ENCODE assay signal across 28 cellular contexts in the genomic region with DNA sequence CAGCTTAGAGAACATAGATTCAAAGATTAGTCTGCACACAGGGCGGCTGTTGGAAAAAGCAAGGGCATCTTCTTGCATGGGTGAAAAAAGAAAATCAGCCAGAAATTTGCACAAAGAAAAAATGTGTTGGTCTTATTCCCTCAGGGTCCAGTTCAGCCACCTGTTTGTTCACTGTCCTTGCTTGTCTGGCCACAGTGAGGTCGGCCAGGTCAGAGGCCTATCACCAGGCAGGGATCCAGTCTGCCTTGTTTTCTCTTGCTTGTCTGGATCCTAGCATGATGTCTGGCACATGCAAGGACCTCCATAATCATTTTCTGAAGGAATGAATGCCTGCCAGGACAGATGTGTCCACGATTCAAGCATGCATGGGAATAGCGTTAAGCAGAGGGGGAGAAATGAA.
"Had no signal": no experiment of that assay in that cellular context is flagged by ENCODE, and none has a peak within 500 bp of the region (broad histone marks: within the 10 kb centered on the region; RNA-seq: fewer than 3 reads in every experiment).

No MANE protein-coding gene starts in this region.

- FAIRE-seq: urothelium cell line had no signal

- H3K27me3 ChIP-seq: stomach, suprapubic skin, testis, thyroid gland, tibial artery, transverse colon, upper lobe of left lung, upper lobe of right lung, uterus, vagina had no signal

- H3K27ac Mint-ChIP-seq: stimulated activated effector memory CD8-positive, alpha-beta T cell treated with anti-CD3 and anti-CD28 coated beads, Interleukin-12 subunit alpha, Interleukin-12 subunit beta, amount 100 ng/mL, for 72 hours; stimulated activated memory B cell treated with anti-CD40 and anti-IgM and Interleukin-4, amounts not matched to agents 10 μg/mL and 1 μg/mL and 100 μg/mL, for 72 hours; stimulated activated naive B cell treated with anti-CD40 and anti-IgM and Interleukin-4, amounts not matched to agents 10 μg/mL and 1 μg/mL and 100 μg/mL, for 72 hours; stimulated activated naive CD8-positive, alpha-beta T cell treated with anti-CD3 and anti-CD28 coated beads, Interleukin-15, amount 100 ng/mL, for 72 hours; stimulated activated naive CD8-positive, alpha-beta T cell treated with anti-CD3 and anti-CD28 coated beads, Interleukin-15, Interleukin-2, amounts not matched to agents 100 ng/mL and 50 ng/mL, for 24 hours; type B pancreatic cell had no signal

- H3K4me1 ChIP-seq: stomach, suprapubic skin, testis, thyroid gland, tibial artery, transverse colon, upper lobe of left lung, upper lobe of right lung, uterus, vagina had no signal

- H3K9me3 ChIP-seq: stomach, suprapubic skin, testis, thoracic aorta, thyroid gland, transverse colon, upper lobe of left lung, upper lobe of right lung, uterus, vagina had no signal

- H3K27me3 Mint-ChIP-seq: stimulated activated memory B cell treated with anti-CD40 and anti-IgM and Interleukin-4, amounts not matched to agents 10 μg/mL and 1 μg/mL and 100 μg/mL, for 72 hours; stimulated activated naive B cell treated with anti-CD40 and anti-IgM and Interleukin-4, amounts not matched to agents 10 μg/mL and 1 μg/mL and 100 μg/mL, for 72 hours; stimulated activated naive CD8-positive, alpha-beta T cell treated with anti-CD3 and anti-CD28 coated beads, Interleukin-15, amount 100 ng/mL, for 72 hours; stimulated activated naive CD8-positive, alpha-beta T cell treated with anti-CD3 and anti-CD28 coated beads, Interleukin-15, Interleukin-2, amounts not matched to agents 100 ng/mL and 50 ng/mL, for 24 hours; type B pancreatic cell had no signal

- ATAC-seq: stimulated activated effector memory CD8-positive, alpha-beta T cell treated with anti-CD3 and anti-CD28 coated beads, Interleukin-12 subunit alpha, Interleukin-12 subunit beta, amount 100 ng/mL, for 72 hours; stimulated activated memory B cell treated with anti-CD40 and anti-IgM and Interleukin-4, amounts not matched to agents 10 μg/mL and 1 μg/mL and 100 μg/mL, for 72 hours; stimulated activated naive B cell treated with anti-CD40 and anti-IgM and Interleukin-4, amounts not matched to agents 10 μg/mL and 1 μg/mL and 100 μg/mL, for 72 hours; stimulated activated naive CD8-positive, alpha-beta T cell treated with anti-CD3 and anti-CD28 coated beads, Interleukin-15, amount 100 ng/mL, for 72 hours; stimulated activated naive CD8-positive, alpha-beta T cell treated with anti-CD3 and anti-CD28 coated beads, Interleukin-15, Interleukin-2, amounts not matched to agents 100 U/mL and 50 U/mL, for 24 hours; upper lobe of right lung had no signal

- H3K36me3 ChIP-seq: stomach, suprapubic skin, thoracic aorta, thyroid gland, tibial artery, transverse colon, upper lobe of left lung, upper lobe of right lung, uterus, vagina had no signal

- H3K9me3 Mint-ChIP-seq: stimulated activated memory B cell treated with anti-CD40 and anti-IgM and Interleukin-4, amounts not matched to agents 10 μg/mL and 1 μg/mL and 100 μg/mL, for 72 hours had no signal

- H3K4me1 Mint-ChIP-seq: stimulated activated effector memory CD8-positive, alpha-beta T cell treated with anti-CD3 and anti-CD28 coated beads, Interleukin-12 subunit alpha, Interleukin-12 subunit beta, amount 100 ng/mL, for 72 hours; stimulated activated memory B cell treated with anti-CD40 and anti-IgM and Interleukin-4, amounts not matched to agents 10 μg/mL and 1 μg/mL and 100 μg/mL, for 72 hours; stimulated activated naive B cell treated with anti-CD40 and anti-IgM and Interleukin-4, amounts not matched to agents 10 μg/mL and 1 μg/mL and 100 μg/mL, for 72 hours; stimulated activated naive CD8-positive, alpha-beta T cell treated with anti-CD3 and anti-CD28 coated beads, Interleukin-15, amount 100 ng/mL, for 72 hours had no signal

- H3K27ac ChIP-seq: stomach, suprapubic skin, testis, thoracic aorta, thyroid gland, tibial artery, transverse colon, upper lobe of left lung, upper lobe of right lung, uterus, vagina had no signal

- DNase-seq: stimulated activated CD4-positive, alpha-beta T cell treated with anti-CD3 and anti-CD28 coated beads, Interleukin-2, amount 100 ng/mL, for 48 hours; stimulated activated CD4-positive, alpha-beta T cell treated with anti-CD3 and anti-CD28 coated beads, Interleukin-4, amount 100 ng/mL, for 1 hour; stimulated activated CD4-positive, alpha-beta T cell treated with anti-CD3 and anti-CD28 coated beads, Interleukin-4, amount 100 ng/mL, for 24 hours; stimulated activated CD4-positive, alpha-beta T cell treated with anti-CD3 and anti-CD28 coated beads, Interleukin-4, amount 100 ng/mL, for 4 hours; stimulated activated CD8-positive, alpha-beta memory T cell treated with anti-CD3 and anti-CD28 coated beads, Interleukin-4, amount 100 ng/mL, for 48 hours; stimulated activated naive B cell treated with anti-CD40 and anti-IgM and Interleukin-4, amounts not matched to agents 10 μg/mL and 1 μg/mL and 100 μg/mL, for 72 hours; stimulated activated naive CD4-positive, alpha-beta T cell; stimulated activated naive CD4-positive, alpha-beta T cell treated with Interleukin-2 at 50 U/mL for 16 hours; stimulated activated naive CD8-positive, alpha-beta T cell treated with anti-CD3 and anti-CD28 coated beads, Interleukin-15, amount 100 ng/mL, for 72 hours; stimulated activated naive CD8-positive, alpha-beta T cell treated with anti-CD3 and anti-CD28 coated beads, Interleukin-15, Interleukin-2, amounts not matched to agents 100 U/mL and 50 U/mL, for 24 hours; stomach; substantia nigra; testis; thyroid gland; tibial artery; transverse colon; trophoblast cell; upper lobe of left lung; upper lobe of right lung; uterus had no signal

- H3K4me3 Mint-ChIP-seq: stimulated activated effector memory CD8-positive, alpha-beta T cell treated with anti-CD3 and anti-CD28 coated beads, Interleukin-12 subunit alpha, Interleukin-12 subunit beta, amount 100 ng/mL, for 72 hours; stimulated activated memory B cell treated with anti-CD40 and anti-IgM and Interleukin-4, amounts not matched to agents 10 μg/mL and 1 μg/mL and 100 μg/mL, for 72 hours; stimulated activated naive B cell treated with anti-CD40 and anti-IgM and Interleukin-4, amounts not matched to agents 10 μg/mL and 1 μg/mL and 100 μg/mL, for 72 hours; stimulated activated naive CD8-positive, alpha-beta T cell treated with anti-CD3 and anti-CD28 coated beads, Interleukin-15, amount 100 ng/mL, for 72 hours; stimulated activated naive CD8-positive, alpha-beta T cell treated with anti-CD3 and anti-CD28 coated beads, Interleukin-15, Interleukin-2, amounts not matched to agents 100 ng/mL and 50 ng/mL, for 24 hours; type B pancreatic cell had no signal

- H3K4me3 ChIP-seq: stomach, suprapubic skin, testis, thoracic aorta, thyroid gland, tibial artery, transverse colon, upper lobe of left lung, upper lobe of right lung, uterus, vagina had no signal

- H3K36me3 Mint-ChIP-seq: stimulated activated effector memory CD8-positive, alpha-beta T cell treated with anti-CD3 and anti-CD28 coated beads, Interleukin-12 subunit alpha, Interleukin-12 subunit beta, amount 100 ng/mL, for 72 hours; stimulated activated memory B cell treated with anti-CD40 and anti-IgM and Interleukin-4, amounts not matched to agents 10 μg/mL and 1 μg/mL and 100 μg/mL, for 72 hours; stimulated activated naive B cell treated with anti-CD40 and anti-IgM and Interleukin-4, amounts not matched to agents 10 μg/mL and 1 μg/mL and 100 μg/mL, for 72 hours had no signal
